1 cellular context compared by ENCODE assay signal in the genomic region with DNA sequence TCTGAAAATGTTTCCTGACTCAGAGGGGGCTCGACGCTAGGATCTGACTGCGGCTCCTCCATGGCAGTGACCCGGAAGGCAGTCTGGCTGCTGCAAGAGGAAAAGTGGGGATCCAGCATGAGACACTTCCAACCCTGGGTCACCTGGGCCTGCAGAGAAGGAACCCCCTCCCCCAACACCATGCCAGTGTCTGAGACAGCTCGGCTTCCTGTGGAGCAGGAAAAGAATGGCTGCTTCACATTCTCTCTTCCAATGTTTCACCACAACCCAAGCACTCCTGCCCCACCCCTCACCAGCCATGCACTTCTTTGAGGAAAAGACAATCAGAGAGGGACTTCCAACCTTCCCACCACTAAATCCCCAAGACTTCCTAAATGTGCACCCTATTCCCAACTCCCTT.
TF ChIP-seq lines count a peak whose summit lies in the region.

No MANE protein-coding gene starts in this region.

TF ChIP-seq in WTC11, 78 proteins besides CTCF, POLR2A, EP300 and RAD21:
- TF ChIP-seq GTF2I (CRISPR knock-in tag; conservative IDR thresholded peaks at IDR 0.05) (no peak), NR3C1 (CRISPR knock-in tag; conservative IDR thresholded peaks at IDR 0.05; ENCODE audit: low read depth) (no peak), NR2C2 (CRISPR knock-in tag; IDR thresholded peaks at IDR 0.05) (no peak), ZNF219 (CRISPR knock-in tag; IDR thresholded peaks at IDR 0.05; ENCODE audit: borderline replicate concordance) (no peak)
- TF ChIP-seq, protein P1, sequence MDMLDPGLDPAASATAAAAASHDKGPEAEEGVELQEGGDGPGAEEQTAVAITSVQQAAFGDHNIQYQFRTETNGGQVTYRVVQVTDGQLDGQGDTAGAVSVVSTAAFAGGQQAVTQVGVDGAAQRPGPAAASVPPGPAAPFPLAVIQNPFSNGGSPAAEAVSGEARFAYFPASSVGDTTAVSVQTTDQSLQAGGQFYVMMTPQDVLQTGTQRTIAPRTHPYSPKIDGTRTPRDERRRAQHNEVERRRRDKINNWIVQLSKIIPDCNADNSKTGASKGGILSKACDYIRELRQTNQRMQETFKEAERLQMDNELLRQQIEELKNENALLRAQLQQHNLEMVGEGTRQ (CRISPR knock-in tag; IDR thresholded peaks at IDR 0.05): 0 out of 2 replicates have a peak, but pooled peaks have one; percentile 15
